In the genomic region with DNA sequence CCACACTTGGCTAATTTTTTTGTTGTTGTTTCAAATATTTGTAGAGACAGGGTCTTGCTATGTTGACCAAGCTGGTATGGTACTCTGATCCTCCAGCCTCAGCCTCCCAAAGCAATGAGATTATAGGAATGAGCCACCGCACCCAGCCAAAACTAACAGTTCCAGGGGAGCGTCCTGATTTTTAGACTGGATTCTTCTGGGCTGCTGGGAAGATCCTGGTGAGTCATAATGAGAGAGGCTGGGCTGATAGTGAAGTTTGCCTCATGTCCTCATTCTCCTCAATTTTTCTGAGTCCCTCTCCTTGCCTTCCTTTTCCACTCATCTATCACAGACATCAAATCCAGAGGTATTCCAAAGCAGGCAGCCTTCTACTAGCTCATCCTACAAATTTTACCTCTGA, we compare ENCODE assay signal across 20 cellular contexts.
A peak's percentile ranks its signal among the peaks of the same experiment; 100 is the strongest.
DNase-seq lines count a peak whose midpoint lies in the region; ATAC-seq, FAIRE-seq and TF ChIP-seq lines count a peak whose summit lies in the region.
"Had no signal": no experiment of that assay in that cellular context is flagged by ENCODE, and none has a peak within 500 bp of the region (broad histone marks: within the 10 kb centered on the region; RNA-seq: fewer than 3 reads in every experiment).

No MANE protein-coding gene starts in this region.

- H3K9me3 ChIP-seq in HepG2 (ENCODE audit: low read length) = no peaks in the 10 kb centered on the region
- H3K9me3 ChIP-seq: gastroesophageal sphincter, HAP-1, prostate gland, transverse colon had no signal

- FAIRE-seq in HepG2 (lab: Jason Lieb, UNC) = no peak

- H3K27ac ChIP-seq in HepG2 (ENCODE audit: extremely low read length, insufficient read depth, low read length) = no peak overlapping the region
- H3K27ac ChIP-seq: gastroesophageal sphincter, prostate gland, transverse colon had no signal

- ATAC-seq in HG02885 (IDR thresholded peaks at IDR 0.05; ENCODE audit: poor library complexity, unreplicated experiment) (no peak), HepG2 (no peak)
- ATAC-seq: gastroesophageal sphincter; natural killer cell treated with Interleukin-12 subunit alpha and Interleukin-12 subunit beta and Interleukin-15 and Interleukin-18, amount 100 ng/mL, for 72 hours had no signal

- H3K27me3 ChIP-seq in HepG2 (ENCODE audit: control insufficient read depth in 1 of 2, insufficient read depth in 2 of 2, low read length in 2 of 2) = no peaks in the 10 kb centered on the region
- H3K27me3 ChIP-seq: gastroesophageal sphincter, transverse colon had no signal

- TF ChIP-seq EP300 in HepG2 (IDR thresholded peaks at IDR 0.05; ENCODE audit: low read depth in 2 of 2, low read length in 2 of 2) (no peak), HepG2 (CRISPR knock-in tag; IDR thresholded peaks at IDR 0.05; ENCODE audit: borderline replicate concordance) (no peak)

- no peak for TF ChIP-seq CTCF in fibroblast of the aortic adventitia (IDR thresholded peaks at IDR 0.05; ENCODE audit: insufficient read depth, low read length)
- no peak for TF ChIP-seq CTCF in HepG2 (CRISPR knock-in tag; IDR thresholded peaks at IDR 0.05)

- H2AFZ ChIP-seq in HepG2 (ENCODE audit: low read length) = no peak overlapping the region

- H3K36me3 ChIP-seq in HepG2 (replicated peaks in 1 of 2; ENCODE audit: control insufficient read depth in 1 of 2, insufficient read depth in 2 of 2, low read length in 2 of 2) = peaks cover 13 to 29% of the 10 kb centered on the region in 2 experiments; a peak in 4 of 5 replicates
- H3K36me3 ChIP-seq: gastroesophageal sphincter, HAP-1, prostate gland, transverse colon had no signal

- H3K4me1 ChIP-seq in HepG2 (ENCODE audit: insufficient read depth, low read length) = no peaks in the 10 kb centered on the region
- H3K4me1 ChIP-seq: prostate gland, transverse colon had no signal

- no peaks in the 10 kb centered on the region for H3K79me2 ChIP-seq in HepG2 (ENCODE audit: insufficient read depth, low read length)

- TF ChIP-seq POLR2A in HepG2 (IDR thresholded peaks at IDR 0.05; ENCODE audit: insufficient read depth in 1 of 2, low read depth in 2 of 2, low read length in 2 of 2) = no peak

- H4K20me1 ChIP-seq in HepG2 (ENCODE audit: insufficient read depth, low read length) = no peaks in the 10 kb centered on the region

- no TSS peak for BruUV-seq in HepG2 (replicated peaks; lab: Mats Ljungman, UMichigan)

- no peak overlapping the region for H3K9ac ChIP-seq in HepG2 (ENCODE audit: insufficient read depth, low read depth, low read length)

- no peak overlapping the region for H3K4me3 ChIP-seq in fibroblast of the aortic adventitia (ENCODE audit: low read depth, low read length)
- H3K4me3 ChIP-seq in HepG2 (replicated peaks in 1 of 3; ENCODE audit: insufficient read depth in 1 of 3, low read depth in 2 of 3, low read length in 3 of 3) = no peak overlapping the region
- H3K4me3 ChIP-seq: gastroesophageal sphincter, HAP-1, prostate gland, transverse colon had no signal

- DNase-seq in A172 (ENCODE audit: low spot score) = peak; percentile 75
- peak; percentile 56 for DNase-seq in HT1080 (ENCODE audit: low read depth)
- DNase-seq in astrocyte of the hippocampus (ENCODE audit: low read depth, low spot score) = peak; percentile 43
- peak; percentile 77 for DNase-seq in fibroblast of the aortic adventitia (ENCODE audit: low read depth)
- DNase-seq in NCI-H1048 (lab: John Stamatoyannopoulos, UW) = no peak
- DNase-seq in HepG2 (ENCODE audit: low spot score) = no peak
- no peak for DNase-seq in dermis blood vessel endothelial cell
- DNase-seq: 8988T; activated CD4-positive, alpha-beta T cell treated with anti-CD3 and anti-CD28 coated beads, Interleukin-2, amount 10 ng/mL, durations not matched to agents 24 days and 14 days; activated naive CD4-positive, alpha-beta T cell treated with anti-CD3 and anti-CD28 coated beads, Interleukin-2, amount 10 ng/mL, durations not matched to agents 7 days and 5 days; CD4-positive, alpha-beta T cell; MV-4-11; NCI-H2081 treated with DMSO at 0.1 percent for 48 hours; NCI-H524; transverse colon had no signal

- 93% methylated on average over 2 of the region's 2 CpGs for WGBS in HepG2 (ENCODE audit: low lambda C conversion rate)

- no peak for TF ChIP-seq RAD21 in HepG2 (CRISPR knock-in tag; IDR thresholded peaks at IDR 0.05)

- in situ Hi-C loops in HepG2 (cut with HindIII; ENCODE audit: extremely low pct_ligation_motif_present, low pct_unique_long_range_greater_than_20kb) = no loop called here

- H3K4me2 ChIP-seq in HepG2 (ENCODE audit: low read depth, low read length) = no peak overlapping the region

- intact Hi-C loops in HepG2 (cut with micrococcal nuclease; ENCODE audit: unreplicated experiment) = no loop called here

- POLR2A ChIA-PET in HepG2 (lab: Yijun Ruan, JAX) = interaction anchor here (0.6 kb wide), 1 partner anchor 8 kb away, joined by 3 read pairs; no protein-coding TSS in a partner anchor

- CTCF ChIA-PET in HepG2 (lab: Yijun Ruan, JAX; ENCODE audit: low intra/inter-chr PET ratio, low total read pairs) = no interaction called here

TF ChIP-seq in HepG2, 621 proteins besides CTCF, POLR2A, EP300 and RAD21:
- no peak for TF ChIP-seq ADNP (CRISPR knock-in tag; IDR thresholded peaks at IDR 0.05)

Comparison
In these comparisons a context has a peak if more than half of its experiments do, and no peak if none do; other contexts are left out.
1. DNase-seq: peak in A172 (single experiment), HT1080 (single experiment), astrocyte of the hippocampus (single experiment) and fibroblast of the aortic adventitia (single experiment); none in NCI-H1048 (single experiment), HepG2 (single experiment) and dermis blood vessel endothelial cell (single experiment).